Comparison of ENCODE assay signal across 16 cellular contexts in genomic region chr4:168643796-168644159, GRCh38.
"Had no signal": no experiment of that assay in that cellular context is flagged by ENCODE, and none has a peak within 500 bp of the region (broad histone marks: within the 10 kb centered on the region; RNA-seq: fewer than 3 reads in every experiment).

No MANE protein-coding gene starts in this region.

- H3K4me3 Mint-ChIP-seq: activated CD4-positive, alpha-beta memory T cell treated with anti-CD3 and anti-CD28 coated beads for 36 hours; activated naive CD8-positive, alpha-beta T cell treated with anti-CD3 and anti-CD28 coated beads, Interleukin-2, amount 50 U/mL, for 24 hours; activated T-cell treated with anti-CD3 and anti-CD28 coated beads, Interleukin-2, amount 50 U/mL, for 4 hours; stimulated activated naive CD8-positive, alpha-beta T cell treated with anti-CD3 and anti-CD28 coated beads, Interleukin-15, amount 100 ng/mL, for 72 hours had no signal

- H3K36me3 ChIP-seq: gastroesophageal sphincter, neutrophil, thoracic aorta had no signal

- H3K27ac Mint-ChIP-seq: activated CD4-positive, alpha-beta memory T cell treated with anti-CD3 and anti-CD28 coated beads for 36 hours; activated naive CD8-positive, alpha-beta T cell treated with anti-CD3 and anti-CD28 coated beads, Interleukin-2, amount 50 U/mL, for 24 hours; stimulated activated naive CD8-positive, alpha-beta T cell treated with anti-CD3 and anti-CD28 coated beads, Interleukin-15, amount 100 ng/mL, for 72 hours had no signal

- H3K9me3 ChIP-seq: gastroesophageal sphincter, neutrophil, thoracic aorta had no signal

- H3K36me3 Mint-ChIP-seq: activated CD4-positive, alpha-beta memory T cell treated with anti-CD3 and anti-CD28 coated beads for 36 hours; naive B cell had no signal

- FAIRE-seq: urothelium cell line had no signal

- H3K9me3 Mint-ChIP-seq: activated CD4-positive, alpha-beta memory T cell treated with anti-CD3 and anti-CD28 coated beads for 36 hours; activated naive CD8-positive, alpha-beta T cell treated with anti-CD3 and anti-CD28 coated beads, Interleukin-2, amount 50 U/mL, for 24 hours; activated T-cell treated with anti-CD3 and anti-CD28 coated beads, Interleukin-2, amount 50 U/mL, for 4 hours; stimulated activated naive CD8-positive, alpha-beta T cell treated with anti-CD3 and anti-CD28 coated beads, Interleukin-15, amount 100 ng/mL, for 72 hours had no signal

- H3K27ac ChIP-seq: coronary artery, neutrophil had no signal

- H3K4me3 ChIP-seq: gastroesophageal sphincter had no signal

- H3K27me3 ChIP-seq: gastroesophageal sphincter had no signal

- H3K4me1 Mint-ChIP-seq: activated naive CD8-positive, alpha-beta T cell treated with anti-CD3 and anti-CD28 coated beads, Interleukin-2, amount 50 U/mL, for 24 hours; naive B cell; stimulated activated naive CD8-positive, alpha-beta T cell treated with anti-CD3 and anti-CD28 coated beads, Interleukin-15, amount 100 ng/mL, for 72 hours had no signal

- DNase-seq: activated CD4-positive, alpha-beta memory T cell treated with anti-CD3 and anti-CD28 coated beads for 36 hours; activated CD4-positive, CD25-positive, alpha-beta regulatory T cell treated with anti-CD3 and anti-CD28 coated beads, Interleukin-2, amount 50 U/mL, for 72 hours; activated gamma-delta T cell treated with Interleukin-2 at 50 U/mL for 16 hours; activated naive CD8-positive, alpha-beta T cell treated with anti-CD3 and anti-CD28 coated beads, Interleukin-2, amount 50 U/mL, for 24 hours; activated T-cell treated with anti-CD3 and anti-CD28 coated beads, Interleukin-2, amount 50 U/mL, for 4 hours; caudate nucleus; effector CD8-positive, alpha-beta T cell; naive B cell; stimulated activated CD4-positive, alpha-beta T cell treated with anti-CD3 and anti-CD28 coated beads, Interleukin-15, amount 100 ng/mL, for 24 hours; stimulated activated CD4-positive, alpha-beta T cell treated with anti-CD3 and anti-CD28 coated beads, Interleukin-4, amount 100 ng/mL, for 4 hours; stimulated activated naive CD8-positive, alpha-beta T cell treated with anti-CD3 and anti-CD28 coated beads, Interleukin-15, amount 100 ng/mL, for 72 hours had no signal
